ENCODE assay signal across 9 cellular contexts in the genomic region with DNA sequence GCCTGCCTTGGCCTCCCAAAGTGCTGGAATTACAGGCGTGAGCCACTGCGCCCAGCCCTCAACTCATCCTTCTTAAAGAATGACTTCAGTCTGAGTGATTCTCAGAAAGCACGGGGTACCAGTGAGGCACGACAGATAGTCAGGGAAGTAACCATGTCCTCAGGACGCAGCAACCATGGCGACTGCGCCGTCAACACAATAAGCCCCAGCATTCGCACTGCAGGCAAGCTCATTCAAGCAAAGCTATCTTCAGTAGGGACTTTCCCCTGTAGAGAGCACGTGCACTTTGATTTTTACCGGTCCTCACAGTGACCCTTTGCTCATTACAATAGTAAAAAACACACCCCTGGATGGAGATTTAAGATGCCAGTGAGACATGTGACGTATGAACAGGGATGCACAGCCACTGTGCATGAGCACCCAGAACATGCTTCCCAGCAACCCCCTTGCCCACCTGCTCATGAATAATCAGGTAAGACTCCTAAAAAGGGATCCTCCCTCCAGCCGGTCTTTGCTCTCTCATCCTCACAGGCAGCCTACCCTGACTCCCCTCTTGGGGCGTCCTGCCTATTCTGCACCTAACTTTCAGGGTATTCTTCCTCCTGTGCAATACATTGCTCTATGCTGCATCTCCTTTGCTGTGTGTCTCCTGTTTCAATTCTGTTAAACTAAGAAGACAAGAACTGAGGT. TPM values are rescaled to one million over a fixed set of nuclear protein-coding genes. Genes with fewer than 3 reads are reported as not detected.
DNase-seq lines count a peak whose midpoint lies in the region; ATAC-seq lines count a peak whose summit lies in the region.
"Had no signal": no experiment of that assay in that cellular context is flagged by ENCODE, and none has a peak within 500 bp of the region (broad histone marks: within the 10 kb centered on the region; RNA-seq: fewer than 3 reads in every experiment).

No MANE protein-coding gene starts in this region.

- H3K27ac Mint-ChIP-seq in naive B cell = peak overlapping the region; percentile 97 to 99 (median 98)
- H3K27ac Mint-ChIP-seq in activated naive CD4-positive, alpha-beta T cell treated with anti-CD3 and anti-CD28 coated beads for 36 hours = no peak overlapping the region

- H3K4me1 Mint-ChIP-seq in naive B cell = peaks cover 12 to 16% (median 13%) of the 10 kb centered on the region in 3 donors
- H3K4me1 Mint-ChIP-seq in activated naive CD4-positive, alpha-beta T cell treated with anti-CD3 and anti-CD28 coated beads for 36 hours (ENCODE audit: low read depth) = no peaks in the 10 kb centered on the region

- H3K27me3 Mint-ChIP-seq in naive B cell = peaks cover 0 to 7% (median 0%) of the 10 kb centered on the region in 3 donors
- no peaks in the 10 kb centered on the region for H3K27me3 Mint-ChIP-seq in activated naive CD4-positive, alpha-beta T cell treated with anti-CD3 and anti-CD28 coated beads for 36 hours (ENCODE audit: low read depth)

- CTCF ChIA-PET in activated naive CD4-positive, alpha-beta T cell treated with anti-CD3 and anti-CD28 coated beads for 36 hours (lab: Charles Lee) = interaction anchor here (1.0 to 2.5 kb wide), 2 partner anchors 34 to 48 kb away, joined by 3 to 12 read pairs; no protein-coding TSS in a partner anchor

- intact Hi-C loops in activated naive CD4-positive, alpha-beta T cell treated with anti-CD3 and anti-CD28 coated beads for 36 hours (cut with micrococcal nuclease) = no loop called here
- intact Hi-C loops in left colon (cut with DNase I, micrococcal nuclease) = no loop called here

- no peaks in the 10 kb centered on the region for H3K36me3 Mint-ChIP-seq in naive B cell
- H3K36me3 Mint-ChIP-seq in activated naive CD4-positive, alpha-beta T cell treated with anti-CD3 and anti-CD28 coated beads for 36 hours (ENCODE audit: low read depth) = no peaks in the 10 kb centered on the region

- ATAC-seq in GM18511 (IDR thresholded peaks at IDR 0.05; ENCODE audit: unreplicated experiment) = peak; percentile 82
- peak; percentile 73 for ATAC-seq in GM21717 (IDR thresholded peaks at IDR 0.05; ENCODE audit: unreplicated experiment)
- ATAC-seq in HG03520 (IDR thresholded peaks at IDR 0.05; ENCODE audit: unreplicated experiment) = peak; percentile 93
- ATAC-seq in naive B cell (ENCODE audit: low read depth in 2 of 2) = peak; percentile 91 to 93
- no peak for ATAC-seq in left colon
- ATAC-seq: left lobe of liver had no signal

- peak overlapping the region in 6 of 8 donors; percentile 32 to 82 (median 45) for H3K4me3 Mint-ChIP-seq in naive B cell
- H3K4me3 Mint-ChIP-seq in activated naive CD4-positive, alpha-beta T cell treated with anti-CD3 and anti-CD28 coated beads for 36 hours = no peak overlapping the region

- DNase-seq in naive B cell (peak; percentile 85), GOT3 (lab: John Stamatoyannopoulos, UW) (no peak), NCI-H2107 (lab: John Stamatoyannopoulos, UW) (no peak), left colon (no peak)
- DNase-seq in activated naive CD4-positive, alpha-beta T cell treated with anti-CD3 and anti-CD28 coated beads for 36 hours = no peak

- H3K9me3 Mint-ChIP-seq in naive B cell = peaks cover 0 to 4% (median 0%) of the 10 kb centered on the region in 7 donors
- no peaks in the 10 kb centered on the region for H3K9me3 Mint-ChIP-seq in activated naive CD4-positive, alpha-beta T cell treated with anti-CD3 and anti-CD28 coated beads for 36 hours

RNA-seq across cellular contexts. Expression of gene WDR86, which starts 9.1 kb away (rescaled TPM):
- 1 to 10 TPM; 1.4 to 3.5 (median 1.9) TPM for polyA plus RNA-seq in naive B cell (ENCODE audit: low read depth in 6 of 6)
- total RNA-seq in activated naive CD4-positive, alpha-beta T cell treated with anti-CD3 and anti-CD28 coated beads for 36 hours = not detected
- 1 to 10 TPM in 1 of 2 donors, under 1 TPM in 1; 0.85 to 2.8 TPM for total RNA-seq in left colon

RNA-seq across cellular contexts. Expression of gene CRYGN, which starts 39.2 kb away (rescaled TPM):
- polyA plus RNA-seq in naive B cell (ENCODE audit: low read depth in 6 of 6) = not detected
- total RNA-seq in activated naive CD4-positive, alpha-beta T cell treated with anti-CD3 and anti-CD28 coated beads for 36 hours = not detected
- under 1 TPM in 1 of 2 donors, not detected in 1; 0.15 TPM for total RNA-seq in left colon
- total RNA-seq: left lobe of liver had no signal

RNA-seq across cellular contexts. Expression of gene NUB1, which starts 59.2 kb away (rescaled TPM):
- polyA plus RNA-seq in naive B cell (ENCODE audit: low read depth in 6 of 6) = 10 to 100 TPM; 36.5 to 89.7 (median 71.1) TPM
- total RNA-seq in activated naive CD4-positive, alpha-beta T cell treated with anti-CD3 and anti-CD28 coated beads for 36 hours = 10 to 100 TPM; 46.6 to 50.3 TPM
- total RNA-seq in left colon = 10 to 100 TPM; 50.7 to 53.3 TPM
